Comparison of ENCODE assay signal across 1 cellular context in the genomic region with DNA sequence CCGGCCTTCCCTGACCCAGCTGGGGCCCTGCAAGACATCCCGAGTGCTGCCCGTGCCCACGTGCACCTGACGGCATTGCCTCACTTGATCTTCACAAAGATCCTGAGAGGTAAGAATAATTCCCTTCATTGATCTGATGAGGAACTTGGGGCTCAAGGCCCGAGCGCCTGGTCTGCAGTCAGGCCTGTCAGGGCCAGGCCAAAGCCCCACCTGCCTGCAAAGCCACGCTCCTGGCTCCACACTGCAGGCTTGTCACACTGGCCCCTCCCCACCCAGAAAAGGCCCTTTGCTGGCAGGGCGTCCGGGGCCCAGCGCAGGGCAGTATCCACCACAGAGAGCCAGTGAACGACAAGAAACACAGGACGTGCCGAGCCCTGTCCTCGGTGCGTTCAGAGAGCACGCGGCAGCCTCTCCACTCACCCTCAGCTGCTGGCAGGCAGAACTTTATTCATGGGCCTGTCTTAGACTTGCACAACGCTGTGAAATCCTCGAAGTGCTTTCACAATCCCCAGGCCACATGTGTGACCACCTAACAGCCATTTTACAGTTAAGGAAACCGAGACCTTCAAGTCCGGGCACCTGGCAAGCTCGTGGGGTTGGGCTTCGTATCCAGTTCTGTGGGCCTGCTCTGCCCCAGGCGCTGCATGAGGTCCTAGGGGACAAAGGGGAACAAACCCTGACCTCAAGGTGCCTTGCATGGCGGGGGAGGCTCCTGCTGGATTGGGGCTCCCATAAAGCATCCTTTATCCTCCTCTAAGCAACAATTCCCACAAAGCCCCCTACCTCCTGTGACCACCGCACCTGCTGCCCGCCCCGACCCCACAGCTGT.
TF ChIP-seq lines count a peak whose summit lies in the region.

No MANE protein-coding gene starts in this region.

TF ChIP-seq in SK-N-SH, 30 proteins besides CTCF, POLR2A, EP300 and RAD21 (continued from another document):
- TF ChIP-seq USF2 (IDR thresholded peaks at IDR 0.05; ENCODE audit: borderline replicate concordance, low read depth, low read length) (no peak), YY1 (IDR thresholded peaks at IDR 0.05; ENCODE audit: low read depth) (no peak), USF1 (IDR thresholded peaks at IDR 0.05; ENCODE audit: borderline replicate concordance, low read depth) (no peak)
- TF ChIP-seq, protein P1, sequence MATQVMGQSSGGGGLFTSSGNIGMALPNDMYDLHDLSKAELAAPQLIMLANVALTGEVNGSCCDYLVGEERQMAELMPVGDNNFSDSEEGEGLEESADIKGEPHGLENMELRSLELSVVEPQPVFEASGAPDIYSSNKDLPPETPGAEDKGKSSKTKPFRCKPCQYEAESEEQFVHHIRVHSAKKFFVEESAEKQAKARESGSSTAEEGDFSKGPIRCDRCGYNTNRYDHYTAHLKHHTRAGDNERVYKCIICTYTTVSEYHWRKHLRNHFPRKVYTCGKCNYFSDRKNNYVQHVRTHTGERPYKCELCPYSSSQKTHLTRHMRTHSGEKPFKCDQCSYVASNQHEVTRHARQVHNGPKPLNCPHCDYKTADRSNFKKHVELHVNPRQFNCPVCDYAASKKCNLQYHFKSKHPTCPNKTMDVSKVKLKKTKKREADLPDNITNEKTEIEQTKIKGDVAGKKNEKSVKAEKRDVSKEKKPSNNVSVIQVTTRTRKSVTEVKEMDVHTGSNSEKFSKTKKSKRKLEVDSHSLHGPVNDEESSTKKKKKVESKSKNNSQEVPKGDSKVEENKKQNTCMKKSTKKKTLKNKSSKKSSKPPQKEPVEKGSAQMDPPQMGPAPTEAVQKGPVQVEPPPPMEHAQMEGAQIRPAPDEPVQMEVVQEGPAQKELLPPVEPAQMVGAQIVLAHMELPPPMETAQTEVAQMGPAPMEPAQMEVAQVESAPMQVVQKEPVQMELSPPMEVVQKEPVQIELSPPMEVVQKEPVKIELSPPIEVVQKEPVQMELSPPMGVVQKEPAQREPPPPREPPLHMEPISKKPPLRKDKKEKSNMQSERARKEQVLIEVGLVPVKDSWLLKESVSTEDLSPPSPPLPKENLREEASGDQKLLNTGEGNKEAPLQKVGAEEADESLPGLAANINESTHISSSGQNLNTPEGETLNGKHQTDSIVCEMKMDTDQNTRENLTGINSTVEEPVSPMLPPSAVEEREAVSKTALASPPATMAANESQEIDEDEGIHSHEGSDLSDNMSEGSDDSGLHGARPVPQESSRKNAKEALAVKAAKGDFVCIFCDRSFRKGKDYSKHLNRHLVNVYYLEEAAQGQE (IDR thresholded peaks at IDR 0.05; ENCODE audit: low read depth, low read length) = no peak
